Comparison of ENCODE assay signal across 8 cellular contexts in genomic region chr3:150545419-150546225, GRCh38. TPM values are rescaled to one million over a fixed set of nuclear protein-coding genes. Genes with fewer than 3 reads are reported as not detected.
A peak's percentile ranks its signal among the peaks of the same experiment; 100 is the strongest.
DNase-seq lines count a peak whose midpoint lies in the region; ATAC-seq and TF ChIP-seq lines count a peak whose summit lies in the region.

No MANE protein-coding gene starts in this region.

- no TSS peak for BruUV-seq in OCI-LY7 (replicated peaks; lab: Mats Ljungman, UMichigan)

- H3K9me3 ChIP-seq in OCI-LY7 (ENCODE audit: low read length) (no peaks in the 10 kb centered on the region), right cardiac atrium (ENCODE audit: control insufficient read depth, low read length) (no peaks in the 10 kb centered on the region)

- H3K4me1 ChIP-seq in OCI-LY7 (ENCODE audit: insufficient read depth, low read length, poor library complexity, severe bottlenecking) (peaks cover 40% of the 10 kb centered on the region), right cardiac atrium (ENCODE audit: control insufficient read depth, insufficient read depth, low read length) (no peaks in the 10 kb centered on the region)

- WGBS in adipose tissue, 3 donors, result 0% methylated on average over 54 of the region's 54 CpGs
- WGBS in right cardiac atrium, result under 1% methylated on average over 54 of the region's 54 CpGs

- no peaks in the 10 kb centered on the region for H3K9me2 ChIP-seq in OCI-LY7 (ENCODE audit: insufficient read depth, low read length)

- H3K27me3 ChIP-seq in right cardiac atrium (ENCODE audit: control insufficient read depth, insufficient read depth), result no peaks in the 10 kb centered on the region

- intact Hi-C loops in OCI-LY7 (cut with micrococcal nuclease; ENCODE audit: unreplicated experiment) (loop anchor here (1.0 to 5.0 kb wide), 6 partner anchors 58 to 541 kb away; partner anchors contain the start of genes ERICH6, SELENOT, SIAH2 and TSC22D2), right cardiac atrium (cut with DNase I) (no loop called here)

- H3K27ac ChIP-seq in OCI-LY7 (ENCODE audit: low read depth, low read length, poor library complexity, severe bottlenecking), result peak overlapping the region; percentile 80
- H3K27ac ChIP-seq in adipose tissue (ENCODE audit: low read depth, low read length), result peak overlapping the region; percentile 95
- H3K27ac ChIP-seq in right cardiac atrium (ENCODE audit: low read length), result peak overlapping the region; percentile 93

- DNase-seq in GM10248 (ENCODE audit: extremely low spot score), result peak; percentile 43
- peak; percentile 71 for DNase-seq in OCI-LY7 (ENCODE audit: low spot score)
- DNase-seq in right cardiac atrium, result peak in 1 of 3 donors; percentile 85
- DNase-seq in retinal pigment epithelial cell (ENCODE audit: low read depth), result no peak
- no peak for DNase-seq in KG1 (lab: John Stamatoyannopoulos, UW)
- no peak for DNase-seq in HCEC 1CT

- ATAC-seq in HG02588 (IDR thresholded peaks at IDR 0.05; ENCODE audit: unreplicated experiment) (peak; percentile 15), right cardiac atrium (peak in 1 of 2 donors; percentile 41)

- H2AFZ ChIP-seq in OCI-LY7 (ENCODE audit: low read length), result 0 out of 2 replicates have a peak overlapping the region, but pooled peaks have one; percentile 27

- H3K79me2 ChIP-seq in OCI-LY7 (ENCODE audit: insufficient read depth, low read depth, low read length), result peaks cover 86% of the 10 kb centered on the region

- H3K36me3 ChIP-seq in OCI-LY7 (ENCODE audit: insufficient read depth, low read length), result peaks cover 66% of the 10 kb centered on the region

- TF ChIP-seq CTCF in GM10248 (IDR thresholded peaks at IDR 0.05; ENCODE audit: control extremely low read depth, extremely low read depth, low read depth, missing control alignments) (no peak), OCI-LY7 (conservative IDR thresholded peaks at IDR 0.05; ENCODE audit: low read length) (0 out of 2 replicates have a peak, but pooled peaks have one; percentile 7), retinal pigment epithelial cell (conservative IDR thresholded peaks at IDR 0.05; ENCODE audit: low read depth, low read length) (peak; percentile 6)

- peak overlapping the region; percentile 80 for H3K4me2 ChIP-seq in OCI-LY7 (ENCODE audit: low read length)

- peaks cover 36% of the 10 kb centered on the region for H4K20me1 ChIP-seq in OCI-LY7 (ENCODE audit: insufficient read depth, low read length)

- H3K4me3 ChIP-seq in OCI-LY7 (ENCODE audit: low read depth, low read length, poor library complexity, severe bottlenecking), result peak overlapping the region; percentile 98
- H3K4me3 ChIP-seq in right cardiac atrium (ENCODE audit: low read length), result peak overlapping the region; percentile 87
- H3K4me3 ChIP-seq in retinal pigment epithelial cell (ENCODE audit: low read length), result peak overlapping the region; percentile 95

- POLR2A ChIA-PET in GM10248 (lab: Yijun Ruan, JAX), result interaction anchor here (1.6 kb wide), 1 partner anchor 218 kb away, joined by 8 read pairs; the partner anchor contains the start of gene SIAH2
- POLR2A ChIA-PET in OCI-LY7 (lab: Charles Lee), result interaction anchor here (0.6 to 2.3 kb wide), 15 partner anchors 8 to 627 kb away, joined by 3 to 15 read pairs (median 3); partner anchors contain the start of gene TSC22D2

- CTCF ChIA-PET in GM10248 (lab: Yijun Ruan, JAX) (interaction anchor here (0.8 to 1.1 kb wide), 3 partner anchors 9 to 214 kb away, joined by 3 read pairs; no protein-coding TSS in a partner anchor), OCI-LY7 (lab: Charles Lee; ENCODE audit: unreplicated experiment) (no interaction called here)

RNA-seq across cellular contexts. Expression of gene SERP1, which starts 0.7 kb away (rescaled TPM):
- 182 and 183 TPM in 2 replicates for total RNA-seq in OCI-LY7 (2014; rRNA removed; shearing (Covaris generic))
- total RNA-seq in OCI-LY7 (2022) (97.4 and 101 TPM in 2 replicates), right cardiac atrium (10 to 100 TPM; 35.2 to 41.3 (median 37.4) TPM)
- polyA plus RNA-seq in adipose tissue (100 to 1,000 TPM in 2 of 3 donors, 10 to 100 TPM in 1; 82.4 to 281 (median 129) TPM), right cardiac atrium (24.8 TPM)

RNA-seq across cellular contexts. Expression of gene EIF2A, which starts 1.0 kb away (rescaled TPM):
- 85.6 and 86.0 TPM in 2 replicates for total RNA-seq in OCI-LY7 (2014; rRNA removed; shearing (Covaris generic))
- 105 and 130 TPM in 2 replicates for total RNA-seq in OCI-LY7 (2022)
- polyA plus RNA-seq in adipose tissue, result 10 to 100 TPM; 66.7 to 85.1 (median 77.2) TPM
- total RNA-seq in right cardiac atrium, result 10 to 100 TPM; 66.9 to 77.1 (median 69.2) TPM
- 51.7 TPM for polyA plus RNA-seq in right cardiac atrium

RNA-seq across cellular contexts. Expression of gene SELENOT, which starts 57.5 kb away (rescaled TPM):
- total RNA-seq in OCI-LY7 (2014; rRNA removed; shearing (Covaris generic)), result 36.8 and 60.7 TPM in 2 replicates
- total RNA-seq in OCI-LY7 (2022) (70.1 and 71.8 TPM in 2 replicates), right cardiac atrium (100 to 1,000 TPM in 3 of 4 donors, 10 to 100 TPM in 1; 80.9 to 112 (median 107) TPM)
- polyA plus RNA-seq in adipose tissue (10 to 100 TPM; 46.2 to 90.4 (median 57.5) TPM), right cardiac atrium (59.6 TPM)

Comparison
In these comparisons a context has a peak if more than half of its experiments do, and no peak if none do; other contexts are left out.
1. DNase-seq: peak in GM10248 (single experiment) and OCI-LY7 (single experiment); none in retinal pigment epithelial cell (single experiment), KG1 (single experiment) and HCEC 1CT (single experiment).
2. Peak in every context shown above with its lines, with median percentiles within 50 percentile points of each other: H3K27ac ChIP-seq and H3K4me3 ChIP-seq.